Comparison of ENCODE assay signal across 1 cellular context in the genomic region with DNA sequence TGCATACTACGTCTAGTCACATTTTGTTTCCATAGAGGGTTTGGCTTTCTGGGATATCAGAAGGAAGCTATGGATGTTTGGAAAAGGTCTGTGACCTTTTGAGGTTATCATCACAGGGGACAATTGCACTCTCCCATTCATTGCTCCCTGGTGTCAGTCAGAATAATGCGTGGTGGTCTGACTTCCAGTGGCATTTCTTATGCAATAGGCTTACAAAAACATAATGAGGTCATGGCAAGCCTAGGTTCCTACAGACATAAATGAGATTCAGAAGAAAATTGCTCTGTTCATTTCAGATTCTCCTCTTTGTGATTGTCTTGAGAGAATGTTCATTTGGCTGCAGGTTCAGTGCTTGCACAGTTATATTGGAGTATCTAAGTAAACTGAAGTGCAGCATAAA.
TF ChIP-seq lines count a peak whose summit lies in the region.

No MANE protein-coding gene starts in this region.

TF ChIP-seq in liver, 16 proteins besides CTCF, POLR2A, EP300 and RAD21 (continued from another document):
- TF ChIP-seq, protein P1, sequence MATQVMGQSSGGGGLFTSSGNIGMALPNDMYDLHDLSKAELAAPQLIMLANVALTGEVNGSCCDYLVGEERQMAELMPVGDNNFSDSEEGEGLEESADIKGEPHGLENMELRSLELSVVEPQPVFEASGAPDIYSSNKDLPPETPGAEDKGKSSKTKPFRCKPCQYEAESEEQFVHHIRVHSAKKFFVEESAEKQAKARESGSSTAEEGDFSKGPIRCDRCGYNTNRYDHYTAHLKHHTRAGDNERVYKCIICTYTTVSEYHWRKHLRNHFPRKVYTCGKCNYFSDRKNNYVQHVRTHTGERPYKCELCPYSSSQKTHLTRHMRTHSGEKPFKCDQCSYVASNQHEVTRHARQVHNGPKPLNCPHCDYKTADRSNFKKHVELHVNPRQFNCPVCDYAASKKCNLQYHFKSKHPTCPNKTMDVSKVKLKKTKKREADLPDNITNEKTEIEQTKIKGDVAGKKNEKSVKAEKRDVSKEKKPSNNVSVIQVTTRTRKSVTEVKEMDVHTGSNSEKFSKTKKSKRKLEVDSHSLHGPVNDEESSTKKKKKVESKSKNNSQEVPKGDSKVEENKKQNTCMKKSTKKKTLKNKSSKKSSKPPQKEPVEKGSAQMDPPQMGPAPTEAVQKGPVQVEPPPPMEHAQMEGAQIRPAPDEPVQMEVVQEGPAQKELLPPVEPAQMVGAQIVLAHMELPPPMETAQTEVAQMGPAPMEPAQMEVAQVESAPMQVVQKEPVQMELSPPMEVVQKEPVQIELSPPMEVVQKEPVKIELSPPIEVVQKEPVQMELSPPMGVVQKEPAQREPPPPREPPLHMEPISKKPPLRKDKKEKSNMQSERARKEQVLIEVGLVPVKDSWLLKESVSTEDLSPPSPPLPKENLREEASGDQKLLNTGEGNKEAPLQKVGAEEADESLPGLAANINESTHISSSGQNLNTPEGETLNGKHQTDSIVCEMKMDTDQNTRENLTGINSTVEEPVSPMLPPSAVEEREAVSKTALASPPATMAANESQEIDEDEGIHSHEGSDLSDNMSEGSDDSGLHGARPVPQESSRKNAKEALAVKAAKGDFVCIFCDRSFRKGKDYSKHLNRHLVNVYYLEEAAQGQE (IDR thresholded peaks at IDR 0.05), result no peak
TF ChIP-seq in liver: peak in this region for 2.
